ENCODE assay signal across 1 cellular context in the genomic region with DNA sequence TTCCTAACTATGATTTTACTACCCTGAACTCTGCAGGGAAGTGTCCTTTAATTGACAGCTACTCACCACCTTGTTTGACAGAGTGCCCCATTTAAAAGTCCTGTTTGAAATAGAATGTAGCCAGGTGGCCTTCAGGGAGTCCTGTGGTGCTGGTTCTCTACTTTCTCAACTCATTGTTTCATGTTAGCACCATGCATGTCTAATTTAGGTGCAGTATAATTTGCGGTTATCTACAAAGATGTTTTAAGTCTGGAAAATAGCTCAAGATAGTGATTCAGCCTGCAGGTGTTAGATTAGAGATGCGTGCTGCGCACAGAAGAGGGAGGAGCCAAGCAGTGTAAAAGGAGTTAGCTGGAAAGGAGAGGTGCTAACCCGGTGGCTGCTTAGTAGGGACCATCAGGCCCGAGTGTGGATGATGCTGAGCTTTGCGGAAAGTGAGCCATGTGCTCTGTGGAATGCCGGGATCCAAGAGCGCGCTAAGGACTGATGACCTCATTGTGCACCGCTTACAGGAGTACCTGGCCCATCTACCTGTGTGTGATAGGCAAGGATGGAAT.
TF ChIP-seq lines count a peak whose summit lies in the region.

No MANE protein-coding gene starts in this region.

TF ChIP-seq in GM12878, 131 proteins besides CTCF, POLR2A, EP300 and RAD21 (continued from another document and continues in another):
- TF ChIP-seq, protein P1, sequence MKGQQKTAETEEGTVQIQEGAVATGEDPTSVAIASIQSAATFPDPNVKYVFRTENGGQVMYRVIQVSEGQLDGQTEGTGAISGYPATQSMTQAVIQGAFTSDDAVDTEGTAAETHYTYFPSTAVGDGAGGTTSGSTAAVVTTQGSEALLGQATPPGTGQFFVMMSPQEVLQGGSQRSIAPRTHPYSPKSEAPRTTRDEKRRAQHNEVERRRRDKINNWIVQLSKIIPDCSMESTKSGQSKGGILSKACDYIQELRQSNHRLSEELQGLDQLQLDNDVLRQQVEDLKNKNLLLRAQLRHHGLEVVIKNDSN (IDR thresholded peaks at IDR 0.05; ENCODE audit: borderline replicate concordance, extremely low read length, insufficient read depth, low read depth, low read length): no peak
- no peak for TF ChIP-seq WRNIP1 (IDR thresholded peaks at IDR 0.05; ENCODE audit: borderline replicate concordance, low read depth, low read length)
- TF ChIP-seq RCOR1 (conservative IDR thresholded peaks at IDR 0.05; ENCODE audit: low read depth, low read length): no peak
- TF ChIP-seq, protein P2, sequence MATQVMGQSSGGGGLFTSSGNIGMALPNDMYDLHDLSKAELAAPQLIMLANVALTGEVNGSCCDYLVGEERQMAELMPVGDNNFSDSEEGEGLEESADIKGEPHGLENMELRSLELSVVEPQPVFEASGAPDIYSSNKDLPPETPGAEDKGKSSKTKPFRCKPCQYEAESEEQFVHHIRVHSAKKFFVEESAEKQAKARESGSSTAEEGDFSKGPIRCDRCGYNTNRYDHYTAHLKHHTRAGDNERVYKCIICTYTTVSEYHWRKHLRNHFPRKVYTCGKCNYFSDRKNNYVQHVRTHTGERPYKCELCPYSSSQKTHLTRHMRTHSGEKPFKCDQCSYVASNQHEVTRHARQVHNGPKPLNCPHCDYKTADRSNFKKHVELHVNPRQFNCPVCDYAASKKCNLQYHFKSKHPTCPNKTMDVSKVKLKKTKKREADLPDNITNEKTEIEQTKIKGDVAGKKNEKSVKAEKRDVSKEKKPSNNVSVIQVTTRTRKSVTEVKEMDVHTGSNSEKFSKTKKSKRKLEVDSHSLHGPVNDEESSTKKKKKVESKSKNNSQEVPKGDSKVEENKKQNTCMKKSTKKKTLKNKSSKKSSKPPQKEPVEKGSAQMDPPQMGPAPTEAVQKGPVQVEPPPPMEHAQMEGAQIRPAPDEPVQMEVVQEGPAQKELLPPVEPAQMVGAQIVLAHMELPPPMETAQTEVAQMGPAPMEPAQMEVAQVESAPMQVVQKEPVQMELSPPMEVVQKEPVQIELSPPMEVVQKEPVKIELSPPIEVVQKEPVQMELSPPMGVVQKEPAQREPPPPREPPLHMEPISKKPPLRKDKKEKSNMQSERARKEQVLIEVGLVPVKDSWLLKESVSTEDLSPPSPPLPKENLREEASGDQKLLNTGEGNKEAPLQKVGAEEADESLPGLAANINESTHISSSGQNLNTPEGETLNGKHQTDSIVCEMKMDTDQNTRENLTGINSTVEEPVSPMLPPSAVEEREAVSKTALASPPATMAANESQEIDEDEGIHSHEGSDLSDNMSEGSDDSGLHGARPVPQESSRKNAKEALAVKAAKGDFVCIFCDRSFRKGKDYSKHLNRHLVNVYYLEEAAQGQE (IDR thresholded peaks at IDR 0.05; ENCODE audit: low read depth, low read length): no peak
- TF ChIP-seq NR2C2 (IDR thresholded peaks at IDR 0.05; ENCODE audit: borderline replicate concordance, control insufficient read depth, insufficient read length, low read depth): no peak
- TF ChIP-seq SPI1 (IDR thresholded peaks at IDR 0.05; ENCODE audit: borderline replicate concordance, insufficient read depth, low read depth, low read length): no peak
- TF ChIP-seq CBX3 (IDR thresholded peaks at IDR 0.05; ENCODE audit: borderline replicate concordance, low read depth): no peak
- no peak for TF ChIP-seq LARP7 (IDR thresholded peaks at IDR 0.05)
- TF ChIP-seq SREBF2 (IDR thresholded peaks at IDR 0.05; ENCODE audit: low read length): no peak
- no peak for TF ChIP-seq RBBP5 (conservative IDR thresholded peaks at IDR 0.05)
- TF ChIP-seq ASH2L (IDR thresholded peaks at IDR 0.05; ENCODE audit: borderline replicate concordance, low read depth): no peak
- peak; percentile 45; the same call in 1 of the 2 replicates for TF ChIP-seq MTA3 (IDR thresholded peaks at IDR 0.05; ENCODE audit: borderline replicate concordance, low read length)
- TF ChIP-seq, protein P3, sequence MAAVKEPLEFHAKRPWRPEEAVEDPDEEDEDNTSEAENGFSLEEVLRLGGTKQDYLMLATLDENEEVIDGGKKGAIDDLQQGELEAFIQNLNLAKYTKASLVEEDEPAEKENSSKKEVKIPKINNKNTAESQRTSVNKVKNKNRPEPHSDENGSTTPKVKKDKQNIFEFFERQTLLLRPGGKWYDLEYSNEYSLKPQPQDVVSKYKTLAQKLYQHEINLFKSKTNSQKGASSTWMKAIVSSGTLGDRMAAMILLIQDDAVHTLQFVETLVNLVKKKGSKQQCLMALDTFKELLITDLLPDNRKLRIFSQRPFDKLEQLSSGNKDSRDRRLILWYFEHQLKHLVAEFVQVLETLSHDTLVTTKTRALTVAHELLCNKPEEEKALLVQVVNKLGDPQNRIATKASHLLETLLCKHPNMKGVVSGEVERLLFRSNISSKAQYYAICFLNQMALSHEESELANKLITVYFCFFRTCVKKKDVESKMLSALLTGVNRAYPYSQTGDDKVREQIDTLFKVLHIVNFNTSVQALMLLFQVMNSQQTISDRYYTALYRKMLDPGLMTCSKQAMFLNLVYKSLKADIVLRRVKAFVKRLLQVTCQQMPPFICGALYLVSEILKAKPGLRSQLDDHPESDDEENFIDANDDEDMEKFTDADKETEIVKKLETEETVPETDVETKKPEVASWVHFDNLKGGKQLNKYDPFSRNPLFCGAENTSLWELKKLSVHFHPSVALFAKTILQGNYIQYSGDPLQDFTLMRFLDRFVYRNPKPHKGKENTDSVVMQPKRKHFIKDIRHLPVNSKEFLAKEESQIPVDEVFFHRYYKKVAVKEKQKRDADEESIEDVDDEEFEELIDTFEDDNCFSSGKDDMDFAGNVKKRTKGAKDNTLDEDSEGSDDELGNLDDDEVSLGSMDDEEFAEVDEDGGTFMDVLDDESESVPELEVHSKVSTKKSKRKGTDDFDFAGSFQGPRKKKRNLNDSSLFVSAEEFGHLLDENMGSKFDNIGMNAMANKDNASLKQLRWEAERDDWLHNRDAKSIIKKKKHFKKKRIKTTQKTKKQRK (IDR thresholded peaks at IDR 0.05; ENCODE audit: low read depth, low read length): no peak
- TF ChIP-seq ZNF217 (IDR thresholded peaks at IDR 0.05): no peak
- TF ChIP-seq, protein P4, sequence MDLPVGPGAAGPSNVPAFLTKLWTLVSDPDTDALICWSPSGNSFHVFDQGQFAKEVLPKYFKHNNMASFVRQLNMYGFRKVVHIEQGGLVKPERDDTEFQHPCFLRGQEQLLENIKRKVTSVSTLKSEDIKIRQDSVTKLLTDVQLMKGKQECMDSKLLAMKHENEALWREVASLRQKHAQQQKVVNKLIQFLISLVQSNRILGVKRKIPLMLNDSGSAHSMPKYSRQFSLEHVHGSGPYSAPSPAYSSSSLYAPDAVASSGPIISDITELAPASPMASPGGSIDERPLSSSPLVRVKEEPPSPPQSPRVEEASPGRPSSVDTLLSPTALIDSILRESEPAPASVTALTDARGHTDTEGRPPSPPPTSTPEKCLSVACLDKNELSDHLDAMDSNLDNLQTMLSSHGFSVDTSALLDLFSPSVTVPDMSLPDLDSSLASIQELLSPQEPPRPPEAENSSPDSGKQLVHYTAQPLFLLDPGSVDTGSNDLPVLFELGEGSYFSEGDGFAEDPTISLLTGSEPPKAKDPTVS (IDR thresholded peaks at IDR 0.05; ENCODE audit: low read depth, low read length): no peak
- TF ChIP-seq ATF7 (IDR thresholded peaks at IDR 0.05; ENCODE audit: low read depth): peak; percentile 51; the same call in 1 of the 2 replicates
- TF ChIP-seq MYC (IDR thresholded peaks at IDR 0.05; ENCODE audit: insufficient read depth, insufficient read length, insufficient replicate concordance, low read length, severe bottlenecking): no peak
- TF ChIP-seq, protein P5, sequence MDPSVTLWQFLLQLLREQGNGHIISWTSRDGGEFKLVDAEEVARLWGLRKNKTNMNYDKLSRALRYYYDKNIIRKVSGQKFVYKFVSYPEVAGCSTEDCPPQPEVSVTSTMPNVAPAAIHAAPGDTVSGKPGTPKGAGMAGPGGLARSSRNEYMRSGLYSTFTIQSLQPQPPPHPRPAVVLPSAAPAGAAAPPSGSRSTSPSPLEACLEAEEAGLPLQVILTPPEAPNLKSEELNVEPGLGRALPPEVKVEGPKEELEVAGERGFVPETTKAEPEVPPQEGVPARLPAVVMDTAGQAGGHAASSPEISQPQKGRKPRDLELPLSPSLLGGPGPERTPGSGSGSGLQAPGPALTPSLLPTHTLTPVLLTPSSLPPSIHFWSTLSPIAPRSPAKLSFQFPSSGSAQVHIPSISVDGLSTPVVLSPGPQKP (IDR thresholded peaks at IDR 0.05; ENCODE audit: low read depth, low read length): no peak
- TF ChIP-seq IKZF1 (conservative IDR thresholded peaks at IDR 0.05): peak; percentile 40
- TF ChIP-seq, protein P6, sequence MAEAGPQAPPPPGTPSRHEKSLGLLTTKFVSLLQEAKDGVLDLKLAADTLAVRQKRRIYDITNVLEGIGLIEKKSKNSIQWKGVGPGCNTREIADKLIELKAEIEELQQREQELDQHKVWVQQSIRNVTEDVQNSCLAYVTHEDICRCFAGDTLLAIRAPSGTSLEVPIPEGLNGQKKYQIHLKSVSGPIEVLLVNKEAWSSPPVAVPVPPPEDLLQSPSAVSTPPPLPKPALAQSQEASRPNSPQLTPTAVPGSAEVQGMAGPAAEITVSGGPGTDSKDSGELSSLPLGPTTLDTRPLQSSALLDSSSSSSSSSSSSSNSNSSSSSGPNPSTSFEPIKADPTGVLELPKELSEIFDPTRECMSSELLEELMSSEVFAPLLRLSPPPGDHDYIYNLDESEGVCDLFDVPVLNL (IDR thresholded peaks at IDR 0.05; ENCODE audit: low read depth, low read length): no peak
- TF ChIP-seq, protein P7, sequence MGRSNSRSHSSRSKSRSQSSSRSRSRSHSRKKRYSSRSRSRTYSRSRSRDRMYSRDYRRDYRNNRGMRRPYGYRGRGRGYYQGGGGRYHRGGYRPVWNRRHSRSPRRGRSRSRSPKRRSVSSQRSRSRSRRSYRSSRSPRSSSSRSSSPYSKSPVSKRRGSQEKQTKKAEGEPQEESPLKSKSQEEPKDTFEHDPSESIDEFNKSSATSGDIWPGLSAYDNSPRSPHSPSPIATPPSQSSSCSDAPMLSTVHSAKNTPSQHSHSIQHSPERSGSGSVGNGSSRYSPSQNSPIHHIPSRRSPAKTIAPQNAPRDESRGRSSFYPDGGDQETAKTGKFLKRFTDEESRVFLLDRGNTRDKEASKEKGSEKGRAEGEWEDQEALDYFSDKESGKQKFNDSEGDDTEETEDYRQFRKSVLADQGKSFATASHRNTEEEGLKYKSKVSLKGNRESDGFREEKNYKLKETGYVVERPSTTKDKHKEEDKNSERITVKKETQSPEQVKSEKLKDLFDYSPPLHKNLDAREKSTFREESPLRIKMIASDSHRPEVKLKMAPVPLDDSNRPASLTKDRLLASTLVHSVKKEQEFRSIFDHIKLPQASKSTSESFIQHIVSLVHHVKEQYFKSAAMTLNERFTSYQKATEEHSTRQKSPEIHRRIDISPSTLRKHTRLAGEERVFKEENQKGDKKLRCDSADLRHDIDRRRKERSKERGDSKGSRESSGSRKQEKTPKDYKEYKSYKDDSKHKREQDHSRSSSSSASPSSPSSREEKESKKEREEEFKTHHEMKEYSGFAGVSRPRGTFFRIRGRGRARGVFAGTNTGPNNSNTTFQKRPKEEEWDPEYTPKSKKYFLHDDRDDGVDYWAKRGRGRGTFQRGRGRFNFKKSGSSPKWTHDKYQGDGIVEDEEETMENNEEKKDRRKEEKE (IDR thresholded peaks at IDR 0.05): no peak
- no peak for TF ChIP-seq PAX8 (IDR thresholded peaks at IDR 0.05)
- peak; percentile 31 for TF ChIP-seq MXI1 (IDR thresholded peaks at IDR 0.05; ENCODE audit: low read depth, low read length)
- TF ChIP-seq MTA2 (IDR thresholded peaks at IDR 0.05; ENCODE audit: low read depth): peak; percentile 74
- TF ChIP-seq POU2F2 (IDR thresholded peaks at IDR 0.05; ENCODE audit: borderline replicate concordance, low read depth, low read length): peak; percentile 44; the same call in 1 of the 3 replicates
- TF ChIP-seq, protein P8, sequence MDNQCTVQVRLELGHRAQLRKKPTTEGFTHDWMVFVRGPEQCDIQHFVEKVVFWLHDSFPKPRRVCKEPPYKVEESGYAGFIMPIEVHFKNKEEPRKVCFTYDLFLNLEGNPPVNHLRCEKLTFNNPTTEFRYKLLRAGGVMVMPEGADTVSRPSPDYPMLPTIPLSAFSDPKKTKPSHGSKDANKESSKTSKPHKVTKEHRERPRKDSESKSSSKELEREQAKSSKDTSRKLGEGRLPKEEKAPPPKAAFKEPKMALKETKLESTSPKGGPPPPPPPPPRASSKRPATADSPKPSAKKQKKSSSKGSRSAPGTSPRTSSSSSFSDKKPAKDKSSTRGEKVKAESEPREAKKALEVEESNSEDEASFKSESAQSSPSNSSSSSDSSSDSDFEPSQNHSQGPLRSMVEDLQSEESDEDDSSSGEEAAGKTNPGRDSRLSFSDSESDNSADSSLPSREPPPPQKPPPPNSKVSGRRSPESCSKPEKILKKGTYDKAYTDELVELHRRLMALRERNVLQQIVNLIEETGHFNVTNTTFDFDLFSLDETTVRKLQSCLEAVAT (IDR thresholded peaks at IDR 0.05): no peak
- TF ChIP-seq HDAC6 (IDR thresholded peaks at IDR 0.05; ENCODE audit: unreplicated experiment): no peak
- TF ChIP-seq PAX5 (IDR thresholded peaks at IDR 0.05; ENCODE audit: borderline replicate concordance, low read depth, low read length): no peak
- TF ChIP-seq, protein P9, sequence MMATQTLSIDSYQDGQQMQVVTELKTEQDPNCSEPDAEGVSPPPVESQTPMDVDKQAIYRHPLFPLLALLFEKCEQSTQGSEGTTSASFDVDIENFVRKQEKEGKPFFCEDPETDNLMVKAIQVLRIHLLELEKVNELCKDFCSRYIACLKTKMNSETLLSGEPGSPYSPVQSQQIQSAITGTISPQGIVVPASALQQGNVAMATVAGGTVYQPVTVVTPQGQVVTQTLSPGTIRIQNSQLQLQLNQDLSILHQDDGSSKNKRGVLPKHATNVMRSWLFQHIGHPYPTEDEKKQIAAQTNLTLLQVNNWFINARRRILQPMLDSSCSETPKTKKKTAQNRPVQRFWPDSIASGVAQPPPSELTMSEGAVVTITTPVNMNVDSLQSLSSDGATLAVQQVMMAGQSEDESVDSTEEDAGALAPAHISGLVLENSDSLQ (IDR thresholded peaks at IDR 0.05): peak; percentile 80
- peak; percentile 60; the same call in 1 of the 2 replicates for TF ChIP-seq NFIC (IDR thresholded peaks at IDR 0.05; ENCODE audit: low read depth, low read length)
- TF ChIP-seq, protein P10, sequence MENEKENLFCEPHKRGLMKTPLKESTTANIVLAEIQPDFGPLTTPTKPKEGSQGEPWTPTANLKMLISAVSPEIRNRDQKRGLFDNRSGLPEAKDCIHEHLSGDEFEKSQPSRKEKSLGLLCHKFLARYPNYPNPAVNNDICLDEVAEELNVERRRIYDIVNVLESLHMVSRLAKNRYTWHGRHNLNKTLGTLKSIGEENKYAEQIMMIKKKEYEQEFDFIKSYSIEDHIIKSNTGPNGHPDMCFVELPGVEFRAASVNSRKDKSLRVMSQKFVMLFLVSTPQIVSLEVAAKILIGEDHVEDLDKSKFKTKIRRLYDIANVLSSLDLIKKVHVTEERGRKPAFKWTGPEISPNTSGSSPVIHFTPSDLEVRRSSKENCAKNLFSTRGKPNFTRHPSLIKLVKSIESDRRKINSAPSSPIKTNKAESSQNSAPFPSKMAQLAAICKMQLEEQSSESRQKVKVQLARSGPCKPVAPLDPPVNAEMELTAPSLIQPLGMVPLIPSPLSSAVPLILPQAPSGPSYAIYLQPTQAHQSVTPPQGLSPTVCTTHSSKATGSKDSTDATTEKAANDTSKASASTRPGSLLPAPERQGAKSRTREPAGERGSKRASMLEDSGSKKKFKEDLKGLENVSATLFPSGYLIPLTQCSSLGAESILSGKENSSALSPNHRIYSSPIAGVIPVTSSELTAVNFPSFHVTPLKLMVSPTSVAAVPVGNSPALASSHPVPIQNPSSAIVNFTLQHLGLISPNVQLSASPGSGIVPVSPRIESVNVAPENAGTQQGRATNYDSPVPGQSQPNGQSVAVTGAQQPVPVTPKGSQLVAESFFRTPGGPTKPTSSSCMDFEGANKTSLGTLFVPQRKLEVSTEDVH (IDR thresholded peaks at IDR 0.05; ENCODE audit: low read depth, partially characterized antibody): no peak
- TF ChIP-seq BRCA1 (IDR thresholded peaks at IDR 0.05; ENCODE audit: low read depth, low read length): no peak
- peak; percentile 33 to 66; a peak in 2 of 4 replicates for TF ChIP-seq BHLHE40 (IDR thresholded peaks at IDR 0.05; ENCODE audit: borderline replicate concordance in 1 of 2, low read depth in 2 of 2, low read length in 1 of 2)
- TF ChIP-seq HDGF (IDR thresholded peaks at IDR 0.05): 0 out of 2 replicates have a peak, but pooled peaks have one; percentile 11
